In the genomic region with DNA sequence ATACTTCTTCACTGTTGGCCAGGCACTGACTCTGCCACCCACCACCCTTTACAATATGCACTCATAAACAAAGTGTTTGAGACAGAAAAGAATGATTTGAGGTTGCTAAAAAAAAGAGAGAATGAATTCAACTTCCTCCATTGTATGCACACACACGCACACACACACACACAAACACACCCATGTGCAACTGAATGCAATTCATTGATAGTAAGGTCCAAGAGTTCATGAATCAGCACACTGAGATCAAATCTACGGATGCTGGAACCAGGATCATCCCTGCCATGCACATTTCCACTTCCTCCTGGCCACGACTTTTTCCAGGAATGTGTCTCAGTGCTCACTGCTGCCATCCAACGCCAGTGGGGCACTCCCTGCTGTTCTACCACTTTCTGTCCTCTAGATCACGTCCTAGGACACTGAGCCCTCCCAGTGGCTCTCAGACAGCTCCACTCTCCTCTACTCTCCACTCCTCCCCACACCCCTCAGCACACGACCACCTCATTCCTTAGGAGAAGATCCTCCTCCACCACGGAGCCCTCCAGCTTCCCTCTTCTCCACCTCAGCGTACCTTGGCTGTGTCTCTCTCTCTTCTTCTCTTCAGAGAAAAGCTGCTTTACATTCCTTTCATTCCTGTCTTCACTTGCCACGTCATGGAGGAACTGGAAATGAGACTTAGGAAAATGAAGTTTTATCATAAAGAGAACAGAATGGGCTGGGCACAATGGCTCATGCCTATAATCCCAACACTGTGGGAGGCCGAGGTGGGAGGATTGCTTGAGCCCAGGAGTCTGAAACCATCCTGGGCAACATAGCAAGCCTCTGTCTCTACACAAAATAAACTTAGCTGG, we compare ENCODE assay signal across 1 cellular context.
TF ChIP-seq lines count a peak whose summit lies in the region.

No MANE protein-coding gene starts in this region.

TF ChIP-seq in HepG2, 621 proteins besides CTCF, POLR2A, EP300 and RAD21:
- TF ChIP-seq ZNF644 (CRISPR knock-in tag; IDR thresholded peaks at IDR 0.05; ENCODE audit: low read depth) (0 out of 2 replicates have a peak, but pooled peaks have one; percentile 10), ZNF674 (CRISPR knock-in tag; IDR thresholded peaks at IDR 0.05; ENCODE audit: low read depth) (no peak), JDP2 (CRISPR knock-in tag; IDR thresholded peaks at IDR 0.05; ENCODE audit: borderline replicate concordance) (no peak), TBX3 (IDR thresholded peaks at IDR 0.05; ENCODE audit: borderline replicate concordance) (no peak), PHF5A (CRISPR knock-in tag; IDR thresholded peaks at IDR 0.05; ENCODE audit: low read depth, unreplicated experiment) (no peak), STAG1 (CRISPR knock-in tag; IDR thresholded peaks at IDR 0.05) (peak; percentile 46), TEAD3 (CRISPR knock-in tag; optimal IDR thresholded peaks at IDR 0.05; ENCODE audit: borderline replicate concordance) (peak; percentile 74), XRCC5 (optimal IDR thresholded peaks at IDR 0.05; ENCODE audit: low read length) (peak; percentile 20)
- TF ChIP-seq, protein P1, sequence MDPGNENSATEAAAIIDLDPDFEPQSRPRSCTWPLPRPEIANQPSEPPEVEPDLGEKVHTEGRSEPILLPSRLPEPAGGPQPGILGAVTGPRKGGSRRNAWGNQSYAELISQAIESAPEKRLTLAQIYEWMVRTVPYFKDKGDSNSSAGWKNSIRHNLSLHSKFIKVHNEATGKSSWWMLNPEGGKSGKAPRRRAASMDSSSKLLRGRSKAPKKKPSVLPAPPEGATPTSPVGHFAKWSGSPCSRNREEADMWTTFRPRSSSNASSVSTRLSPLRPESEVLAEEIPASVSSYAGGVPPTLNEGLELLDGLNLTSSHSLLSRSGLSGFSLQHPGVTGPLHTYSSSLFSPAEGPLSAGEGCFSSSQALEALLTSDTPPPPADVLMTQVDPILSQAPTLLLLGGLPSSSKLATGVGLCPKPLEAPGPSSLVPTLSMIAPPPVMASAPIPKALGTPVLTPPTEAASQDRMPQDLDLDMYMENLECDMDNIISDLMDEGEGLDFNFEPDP (CRISPR knock-in tag; conservative IDR thresholded peaks at IDR 0.05) = no peak
- TF ChIP-seq, protein P2, sequence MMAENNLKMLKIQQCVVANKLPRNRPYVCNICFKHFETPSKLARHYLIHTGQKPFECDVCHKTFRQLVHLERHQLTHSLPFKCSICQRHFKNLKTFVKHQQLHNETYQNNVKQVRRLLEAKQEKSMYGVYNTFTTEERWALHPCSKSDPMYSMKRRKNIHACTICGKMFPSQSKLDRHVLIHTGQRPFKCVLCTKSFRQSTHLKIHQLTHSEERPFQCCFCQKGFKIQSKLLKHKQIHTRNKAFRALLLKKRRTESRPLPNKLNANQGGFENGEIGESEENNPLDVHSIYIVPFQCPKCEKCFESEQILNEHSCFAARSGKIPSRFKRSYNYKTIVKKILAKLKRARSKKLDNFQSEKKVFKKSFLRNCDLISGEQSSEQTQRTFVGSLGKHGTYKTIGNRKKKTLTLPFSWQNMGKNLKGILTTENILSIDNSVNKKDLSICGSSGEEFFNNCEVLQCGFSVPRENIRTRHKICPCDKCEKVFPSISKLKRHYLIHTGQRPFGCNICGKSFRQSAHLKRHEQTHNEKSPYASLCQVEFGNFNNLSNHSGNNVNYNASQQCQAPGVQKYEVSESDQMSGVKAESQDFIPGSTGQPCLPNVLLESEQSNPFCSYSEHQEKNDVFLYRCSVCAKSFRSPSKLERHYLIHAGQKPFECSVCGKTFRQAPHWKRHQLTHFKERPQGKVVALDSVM (CRISPR knock-in tag; IDR thresholded peaks at IDR 0.05) = peak; percentile 48; the same call in 1 of the 2 replicates
TF ChIP-seq in HepG2: peak in this region for 5.
